Comparison of ENCODE assay signal across 9 cellular contexts in genomic region chr11:104163100-104164027, GRCh38. TPM values are rescaled to one million over a fixed set of nuclear protein-coding genes. Genes with fewer than 3 reads are reported as not detected.
DNase-seq lines count a peak whose midpoint lies in the region; ATAC-seq, FAIRE-seq and TF ChIP-seq lines count a peak whose summit lies in the region.
"Had no signal": no experiment of that assay in that cellular context is flagged by ENCODE, and none has a peak within 500 bp of the region (broad histone marks: within the 10 kb centered on the region; RNA-seq: fewer than 3 reads in every experiment).

No MANE protein-coding gene starts in this region.

- WGBS in HepG2 (ENCODE audit: low lambda C conversion rate) = 35% methylated on average over 33 of the region's 38 CpGs

- DNase-seq in activated CD4-positive, alpha-beta T cell treated with anti-CD3 and anti-CD28 coated beads, Interleukin-2, amount 10 ng/mL, durations not matched to agents 7 days and 5 days = no peak
- DNase-seq in activated CD4-positive, alpha-beta T cell treated with anti-CD3 and anti-CD28 coated beads, Interleukin-2, amount 50 U/mL, for 4 hours = no peak
- DNase-seq in M059J (ENCODE audit: low read depth) (peak; percentile 53), cerebellar cortex (ENCODE audit: low spot score) (peak; percentile 5), HepG2 (ENCODE audit: low spot score) (no peak), tibial artery (peak; percentile 31 to 66)
- no peak for DNase-seq in central memory CD4-positive, alpha-beta T cell

- no TSS peak for BruUV-seq in HepG2 (replicated peaks; lab: Mats Ljungman, UMichigan)

- no peak overlapping the region for H2AFZ ChIP-seq in HepG2 (ENCODE audit: low read length)

- CTCF ChIA-PET in activated CD4-positive, alpha-beta T cell treated with anti-CD3 and anti-CD28 coated beads, Interleukin-2, amount 10 ng/mL, durations not matched to agents 7 days and 5 days (lab: Charles Lee) = no interaction called here
- CTCF ChIA-PET in HepG2 (lab: Yijun Ruan, JAX; ENCODE audit: low intra/inter-chr PET ratio, low total read pairs) = no interaction called here

- in situ Hi-C loops in HepG2 (cut with HindIII; ENCODE audit: extremely low pct_ligation_motif_present, low pct_unique_long_range_greater_than_20kb) = no loop called here

- peaks cover 27% of the 10 kb centered on the region for H3K27me3 Mint-ChIP-seq in activated CD4-positive, alpha-beta T cell treated with anti-CD3 and anti-CD28 coated beads, Interleukin-2, amount 10 ng/mL, durations not matched to agents 7 days and 5 days

- no peaks in the 10 kb centered on the region for H4K20me1 ChIP-seq in HepG2 (ENCODE audit: insufficient read depth, low read length)

- H3K79me2 ChIP-seq in HepG2 (ENCODE audit: insufficient read depth, low read length) = no peaks in the 10 kb centered on the region

- no peak for FAIRE-seq in HepG2 (lab: Jason Lieb, UNC)
- FAIRE-seq: colon had no signal

- H3K4me3 ChIP-seq in HepG2 (replicated peaks in 1 of 3; ENCODE audit: insufficient read depth in 1 of 3, low read depth in 2 of 3, low read length in 3 of 3) (peak overlapping the region; percentile 49 to 70 (median 55); a peak in 5 of 6 replicates), tibial artery (peak overlapping the region; percentile 56 to 59)

- TF ChIP-seq RAD21 in HepG2 (CRISPR knock-in tag; IDR thresholded peaks at IDR 0.05) = no peak

- peak overlapping the region; percentile 74 for H3K4me2 ChIP-seq in HepG2 (ENCODE audit: low read depth, low read length)

- TF ChIP-seq EP300 in HepG2 (IDR thresholded peaks at IDR 0.05; ENCODE audit: low read depth in 2 of 2, low read length in 2 of 2) = no peak
- TF ChIP-seq EP300 in HepG2 (CRISPR knock-in tag; IDR thresholded peaks at IDR 0.05; ENCODE audit: borderline replicate concordance) = no peak

- peaks cover 0 to 2% of the 10 kb centered on the region in 2 experiments; a peak in 1 of 5 replicates for H3K27me3 ChIP-seq in HepG2 (ENCODE audit: control insufficient read depth in 1 of 2, insufficient read depth in 2 of 2, low read length in 2 of 2)
- H3K27me3 ChIP-seq in tibial artery = no peaks in the 10 kb centered on the region

- H3K36me3 ChIP-seq in HepG2 (replicated peaks in 1 of 2; ENCODE audit: control insufficient read depth in 1 of 2, insufficient read depth in 2 of 2, low read length in 2 of 2) = no peaks in the 10 kb centered on the region
- no peaks in the 10 kb centered on the region for H3K36me3 ChIP-seq in tibial artery

- POLR2A ChIA-PET in activated CD4-positive, alpha-beta T cell treated with anti-CD3 and anti-CD28 coated beads, Interleukin-2, amount 10 ng/mL, durations not matched to agents 7 days and 5 days (lab: Charles Lee) = no interaction called here
- POLR2A ChIA-PET in HepG2 (lab: Yijun Ruan, JAX) = no interaction called here

- intact Hi-C loops in HepG2 (cut with micrococcal nuclease; ENCODE audit: unreplicated experiment) (no loop called here), tibial artery (cut with DNase I; ENCODE audit: low total_unique reads) (no loop called here)

- no peaks in the 10 kb centered on the region for H3K9me3 ChIP-seq in HepG2 (ENCODE audit: low read length)
- no peaks in the 10 kb centered on the region for H3K9me3 ChIP-seq in tibial artery

- no peaks in the 10 kb centered on the region for H3K36me3 Mint-ChIP-seq in activated CD4-positive, alpha-beta T cell treated with anti-CD3 and anti-CD28 coated beads, Interleukin-2, amount 10 ng/mL, durations not matched to agents 7 days and 5 days (ENCODE audit: low read depth)

- no peak for ATAC-seq in HepG2
- no peak for ATAC-seq in GM19328 (IDR thresholded peaks at IDR 0.05; ENCODE audit: unreplicated experiment)

- H3K9me3 Mint-ChIP-seq in activated CD4-positive, alpha-beta T cell treated with anti-CD3 and anti-CD28 coated beads, Interleukin-2, amount 10 ng/mL, durations not matched to agents 7 days and 5 days = no peaks in the 10 kb centered on the region

- H3K4me3 Mint-ChIP-seq in activated CD4-positive, alpha-beta T cell treated with anti-CD3 and anti-CD28 coated beads, Interleukin-2, amount 10 ng/mL, durations not matched to agents 7 days and 5 days = peak overlapping the region; percentile 45

- TF ChIP-seq CTCF in HepG2 (CRISPR knock-in tag; IDR thresholded peaks at IDR 0.05) (no peak), tibial artery (IDR thresholded peaks at IDR 0.05) (no peak)

- H3K9ac ChIP-seq in HepG2 (ENCODE audit: insufficient read depth, low read depth, low read length) = no peak overlapping the region

- no peak for TF ChIP-seq POLR2A in HepG2 (IDR thresholded peaks at IDR 0.05; ENCODE audit: insufficient read depth in 1 of 2, low read depth in 2 of 2, low read length in 2 of 2)

- H3K4me1 Mint-ChIP-seq in activated CD4-positive, alpha-beta T cell treated with anti-CD3 and anti-CD28 coated beads, Interleukin-2, amount 10 ng/mL, durations not matched to agents 7 days and 5 days = peaks cover 5% of the 10 kb centered on the region

- H3K27ac Mint-ChIP-seq in activated CD4-positive, alpha-beta T cell treated with anti-CD3 and anti-CD28 coated beads, Interleukin-2, amount 10 ng/mL, durations not matched to agents 7 days and 5 days = no peak overlapping the region

- H3K4me1 ChIP-seq in HepG2 (ENCODE audit: insufficient read depth, low read length) (peaks cover 5% of the 10 kb centered on the region; the same call in 1 of the 2 replicates), tibial artery (peaks cover 0 to 11% (median 2%) of the 10 kb centered on the region in 4 donors)

- no peak overlapping the region for H3K27ac ChIP-seq in HepG2 (ENCODE audit: extremely low read length, insufficient read depth, low read length)
- H3K27ac ChIP-seq in tibial artery = peak overlapping the region; percentile 40 to 47

TF ChIP-seq in HepG2, 621 proteins besides CTCF, POLR2A, EP300 and RAD21:
- no peak for TF ChIP-seq ZNF232 (CRISPR knock-in tag; IDR thresholded peaks at IDR 0.05; ENCODE audit: borderline replicate concordance)
- TF ChIP-seq ZNF7 (CRISPR knock-in tag; IDR thresholded peaks at IDR 0.05) = peak; percentile 90
- TF ChIP-seq SRY (CRISPR knock-in tag; IDR thresholded peaks at IDR 0.05) = 0 out of 2 replicates have a peak, but pooled peaks have one; percentile 16
- TF ChIP-seq ZNF264 (CRISPR knock-in tag; IDR thresholded peaks at IDR 0.05) = peak; percentile 42; the same call in 1 of the 2 replicates
- TF ChIP-seq, protein P1, sequence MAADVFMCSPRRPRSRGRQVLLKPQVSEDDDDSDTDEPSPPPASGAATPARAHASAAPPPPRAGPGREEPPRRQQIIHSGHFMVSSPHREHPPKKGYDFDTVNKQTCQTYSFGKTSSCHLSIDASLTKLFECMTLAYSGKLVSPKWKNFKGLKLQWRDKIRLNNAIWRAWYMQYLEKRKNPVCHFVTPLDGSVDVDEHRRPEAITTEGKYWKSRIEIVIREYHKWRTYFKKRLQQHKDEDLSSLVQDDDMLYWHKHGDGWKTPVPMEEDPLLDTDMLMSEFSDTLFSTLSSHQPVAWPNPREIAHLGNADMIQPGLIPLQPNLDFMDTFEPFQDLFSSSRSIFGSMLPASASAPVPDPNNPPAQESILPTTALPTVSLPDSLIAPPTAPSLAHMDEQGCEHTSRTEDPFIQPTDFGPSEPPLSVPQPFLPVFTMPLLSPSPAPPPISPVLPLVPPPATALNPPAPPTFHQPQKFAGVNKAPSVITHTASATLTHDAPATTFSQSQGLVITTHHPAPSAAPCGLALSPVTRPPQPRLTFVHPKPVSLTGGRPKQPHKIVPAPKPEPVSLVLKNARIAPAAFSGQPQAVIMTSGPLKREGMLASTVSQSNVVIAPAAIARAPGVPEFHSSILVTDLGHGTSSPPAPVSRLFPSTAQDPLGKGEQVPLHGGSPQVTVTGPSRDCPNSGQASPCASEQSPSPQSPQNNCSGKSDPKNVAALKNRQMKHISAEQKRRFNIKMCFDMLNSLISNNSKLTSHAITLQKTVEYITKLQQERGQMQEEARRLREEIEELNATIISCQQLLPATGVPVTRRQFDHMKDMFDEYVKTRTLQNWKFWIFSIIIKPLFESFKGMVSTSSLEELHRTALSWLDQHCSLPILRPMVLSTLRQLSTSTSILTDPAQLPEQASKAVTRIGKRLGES (CRISPR knock-in tag; IDR thresholded peaks at IDR 0.05; ENCODE audit: borderline replicate concordance) = no peak

RNA-seq across cellular contexts. Expression of gene PDGFD, which starts 0.6 kb away (rescaled TPM):
- total RNA-seq in activated CD4-positive, alpha-beta T cell treated with anti-CD3 and anti-CD28 coated beads, Interleukin-2, amount 10 ng/mL, durations not matched to agents 7 days and 5 days = not detected
- total RNA-seq in M059J (2014; rRNA removed; shearing (Covaris generic)) = 30.0 and 38.6 TPM in 2 replicates
- 0.22 and 0.29 TPM in 2 replicates for total RNA-seq in HepG2 (2016; rRNA removed; fragmentation: Illumina TruSeq; extraction: Trizol)
- 0.10 and 0.26 TPM in 2 replicates for total RNA-seq in HepG2 (2016; cell fraction: cytosol; rRNA removed; fragmentation: Illumina TruSeq; extraction: Trizol; ENCODE audit: low read depth)
- 0.25 and 0.26 TPM in 2 replicates for total RNA-seq in HepG2 (2016; cell fraction: insoluble cytoplasmic fraction; rRNA removed; fragmentation: Illumina TruSeq; extraction: Trizol)
- 0.19 and 0.31 TPM in 2 replicates for total RNA-seq in HepG2 (2016; cell fraction: membrane; rRNA removed; fragmentation: Illumina TruSeq; extraction: Trizol)
- 0.31 and 0.34 TPM in 2 replicates for total RNA-seq in HepG2 (2016; cell fraction: nucleus; rRNA removed; fragmentation: Illumina TruSeq; extraction: Trizol)
- polyA plus RNA-seq in HepG2 (2011; rRNA removed) = 0.03 and 0.09 TPM in 2 replicates
- polyA plus RNA-seq in HepG2 (2011; cell fraction: cytosol; rRNA removed) = 0.04 and 0.07 TPM in 2 replicates
- polyA plus RNA-seq in HepG2 (2011; cell fraction: nucleus; rRNA removed) = 0.05 TPM in 2 replicates
- not detected in 2 replicates for polyA plus RNA-seq in HepG2 (2012)
- 0.05 and 0.08 TPM in 2 replicates for polyA plus RNA-seq in HepG2 (2016; cell fraction: cytosol; fragmentation: Illumina TruSeq; extraction: Trizol; ENCODE audit: low read depth)
- polyA plus RNA-seq in HepG2 (2016; cell fraction: insoluble cytoplasmic fraction; fragmentation: Illumina TruSeq; extraction: Trizol; ENCODE audit: low read depth) = 0.19 and 0.33 TPM in 2 replicates
- 0.07 and 0.25 TPM in 2 replicates for polyA plus RNA-seq in HepG2 (2016; cell fraction: membrane; fragmentation: Illumina TruSeq; extraction: Trizol; ENCODE audit: low read depth)
- 0.23 and 0.39 TPM in 2 replicates for polyA plus RNA-seq in HepG2 (2016; cell fraction: nucleus; fragmentation: Illumina TruSeq; extraction: Trizol; ENCODE audit: insufficient read depth, low read depth)
- polyA minus RNA-seq in HepG2 (2011; rRNA and poly(A)+ RNA removed; ENCODE audit: low replicate concordance) = 0.04 TPM in 1 of 2 replicates, not detected in the other
- polyA minus RNA-seq in HepG2 (2011; cell fraction: cytosol; rRNA and poly(A)+ RNA removed) = not detected in 2 replicates
- polyA minus RNA-seq in HepG2 (2011; cell fraction: nucleus; rRNA and poly(A)+ RNA removed) = 0.12 and 0.39 TPM in 2 replicates

Comparison
In these comparisons a context has a peak if more than half of its experiments do, and no peak if none do; other contexts are left out.
1. DNase-seq: peak in M059J (single experiment), cerebellar cortex (single experiment) and tibial artery (2 of 2); none in activated CD4-positive, alpha-beta T cell treated with anti-CD3 and anti-CD28 coated beads, Interleukin-2, amount 10 ng/mL, durations not matched to agents 7 days and 5 days (single experiment), activated CD4-positive, alpha-beta T cell treated with anti-CD3 and anti-CD28 coated beads, Interleukin-2, amount 50 U/mL, for 4 hours (0 of 2), HepG2 (single experiment) and central memory CD4-positive, alpha-beta T cell (single experiment).
2. RNA of gene PDGFD, which starts 0.6 kb away (total RNA-seq): 30.0 to 38.6 TPM in M059J; 0.10 to 0.34 TPM in HepG2 and not detected in activated CD4-positive, alpha-beta T cell treated with anti-CD3 and anti-CD28 coated beads, Interleukin-2, amount 10 ng/mL, durations not matched to agents 7 days and 5 days; every median in the first group is over 10 times any median in the second.